In the genomic region with DNA sequence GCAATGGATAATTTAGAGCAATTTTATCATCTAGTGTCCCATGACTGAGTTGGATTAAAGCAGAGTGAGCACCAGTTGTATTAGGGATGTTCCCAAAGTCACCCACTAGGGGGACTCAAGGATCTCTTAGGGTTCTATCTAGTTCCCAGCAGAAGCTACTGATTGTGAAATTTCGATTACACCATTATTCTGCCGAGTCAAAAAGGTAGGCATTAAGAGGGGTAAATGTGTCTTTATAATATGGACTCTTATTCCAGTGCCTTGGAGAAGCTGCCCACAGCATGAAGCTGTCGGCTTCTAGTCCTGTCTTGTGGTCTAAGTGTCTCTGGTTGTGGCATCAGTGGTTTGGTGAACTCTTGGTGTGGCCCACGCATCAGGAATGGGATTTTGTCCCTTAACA, we compare ENCODE assay signal across 8 cellular contexts. TPM values are rescaled to one million over a fixed set of nuclear protein-coding genes. Genes with fewer than 3 reads are reported as not detected.
A peak's percentile ranks its signal among the peaks of the same experiment; 100 is the strongest.
DNase-seq lines count a peak whose midpoint lies in the region; ATAC-seq, FAIRE-seq and TF ChIP-seq lines count a peak whose summit lies in the region.

No MANE protein-coding gene starts in this region.

- TF ChIP-seq CTCF in DND-41 (IDR thresholded peaks at IDR 0.05; ENCODE audit: borderline replicate concordance, extremely low read depth, low read length, poor library complexity, severe bottlenecking), result peak; percentile 83
- peak; percentile 78 to 85 (median 79) for TF ChIP-seq CTCF in GM12878 (IDR thresholded peaks at IDR 0.05 in 2 of 3, conservative IDR thresholded peaks at IDR 0.05 in 1 of 3; ENCODE audit: control insufficient read depth in 2 of 3, extremely low read depth in 1 of 3, insufficient read depth in 1 of 3, low read depth in 3 of 3, low read length in 3 of 3)
- TF ChIP-seq CTCF in smooth muscle cell (IDR thresholded peaks at IDR 0.05; ENCODE audit: borderline replicate concordance, insufficient read depth, poor library complexity, severe bottlenecking), result peak; percentile 83

- H3K4me1 ChIP-seq in DND-41 (ENCODE audit: insufficient read depth, low read length) (no peaks in the 10 kb centered on the region), GM12878 (ENCODE audit: control insufficient read depth, insufficient read depth, low read length) (no peaks in the 10 kb centered on the region), smooth muscle cell (ENCODE audit: low read depth) (no peaks in the 10 kb centered on the region)

- H3K36me3 ChIP-seq in DND-41 (ENCODE audit: insufficient read depth, low read length), result no peaks in the 10 kb centered on the region
- H3K36me3 ChIP-seq in GM12878 (ENCODE audit: control insufficient read depth in 2 of 2, insufficient read depth in 2 of 2, low read length in 1 of 2), result no peaks in the 10 kb centered on the region
- no peaks in the 10 kb centered on the region for H3K36me3 ChIP-seq in smooth muscle cell (ENCODE audit: low read depth)

- no peaks in the 10 kb centered on the region for H3F3A ChIP-seq in smooth muscle cell (ENCODE audit: low read depth)

- in situ Hi-C loops in GM12878 (cut with MboI), result loop anchor here (5.0 kb wide), 1 partner anchor 101 kb away; no protein-coding TSS in a partner anchor

- H3K79me2 ChIP-seq in DND-41 (ENCODE audit: insufficient read depth, low read length) (no peaks in the 10 kb centered on the region), GM12878 (ENCODE audit: control insufficient read depth, insufficient read depth, low read length) (no peaks in the 10 kb centered on the region), smooth muscle cell (ENCODE audit: low read depth) (peaks cover 7% of the 10 kb centered on the region)

- DNase-seq in DND-41 (peak; percentile 49), NOMO-1 treated with DMSO at 0.1 percent for 48 hours (lab: John Stamatoyannopoulos, UW; ENCODE audit: unreplicated experiment) (peak; percentile 84), GM12878 (ENCODE audit: low read depth, low spot score) (peak; percentile 30), iPS DF 19.7 (ENCODE audit: low read depth, low spot score) (peak; percentile 35), smooth muscle cell (lab: John Stamatoyannopoulos, UW; ENCODE audit: unreplicated experiment) (no peak)

- no peaks in the 10 kb centered on the region for H3K9me3 ChIP-seq in DND-41 (ENCODE audit: insufficient read depth, low read length, severe bottlenecking)
- H3K9me3 ChIP-seq in GM12878 (replicated peaks; ENCODE audit: control insufficient read depth, insufficient read depth, low read length), result no peaks in the 10 kb centered on the region
- H3K9me3 ChIP-seq in smooth muscle cell (replicated peaks; ENCODE audit: low read depth), result no peaks in the 10 kb centered on the region

- CTCF ChIA-PET in GM12878 (lab: Yijun Ruan, JAX), result interaction anchor here (0.7 to 6.1 kb wide), 31 partner anchors 9 to 301 kb away, joined by 3 to 81 read pairs (median 4); a partner anchor contains a TSS

- intact Hi-C loops in GM12878 (cut with micrococcal nuclease; ENCODE audit: unreplicated experiment), result loop anchor here (1.0 to 2.0 kb wide), 3 partner anchors 43 to 134 kb away; no protein-coding TSS in a partner anchor

- H4K20me1 ChIP-seq in DND-41 (ENCODE audit: insufficient read depth, low read length) (peaks cover 9% of the 10 kb centered on the region; the same call in 1 of the 2 replicates), GM12878 (ENCODE audit: control insufficient read depth, insufficient read depth) (no peaks in the 10 kb centered on the region), smooth muscle cell (ENCODE audit: low read depth) (peaks cover 73% of the 10 kb centered on the region)

- TF ChIP-seq POLR2A in GM12878 (IDR thresholded peaks at IDR 0.05; ENCODE audit: low read depth, low read length), result no peak

- H3K4me2 ChIP-seq in DND-41 (ENCODE audit: insufficient read depth, low read length), result no peak overlapping the region
- 0 out of 2 replicates have a peak overlapping the region, but pooled peaks have one; percentile 2 for H3K4me2 ChIP-seq in GM12878 (ENCODE audit: control insufficient read depth, insufficient read depth)
- H3K4me2 ChIP-seq in smooth muscle cell, result no peak overlapping the region

- ATAC-seq in DND-41 (ENCODE audit: insufficient read depth, low read depth), result peak; percentile 92
- ATAC-seq in HG03159 (IDR thresholded peaks at IDR 0.05; ENCODE audit: unreplicated experiment), result peak; percentile 84
- ATAC-seq in GM12878, result peak; percentile 100
- ATAC-seq in HG02852 (IDR thresholded peaks at IDR 0.05; ENCODE audit: unreplicated experiment), result no peak

- no peak for TF ChIP-seq EP300 in GM12878 (IDR thresholded peaks at IDR 0.05; ENCODE audit: borderline replicate concordance in 1 of 2, control insufficient read depth in 1 of 2, low read depth in 2 of 2, low read length in 2 of 2)

- RAD21 ChIA-PET in GM12878 (lab: Charles Lee; ENCODE audit: unreplicated experiment), result interaction anchor here (0.7 to 4.0 kb wide), 15 partner anchors 9 to 135 kb away, joined by 3 to 19 read pairs (median 5); a partner anchor contains a TSS

- SMC1A ChIA-PET in GM12878 (lab: Charles Lee; ENCODE audit: uncharacterized antibody, unreplicated experiment), result interaction anchor here (0.7 to 2.8 kb wide), 26 partner anchors 8 to 534 kb away, joined by 3 to 35 read pairs (median 5); a partner anchor contains a TSS

- WGBS in GM12878 (ENCODE audit: insufficient coverage, insufficient replicate concordance, low lambda C conversion rate, missing lambda C conversion rate), result 14% methylated on average over 4 of the region's 4 CpGs
- WGBS in smooth muscle cell (ENCODE audit: low lambda C conversion rate), result 67% methylated on average over 4 of the region's 4 CpGs

- H3K27me3 ChIP-seq in DND-41 (ENCODE audit: insufficient read depth, low read length, poor library complexity), result no peaks in the 10 kb centered on the region
- no peaks in the 10 kb centered on the region for H3K27me3 ChIP-seq in GM12878 (replicated peaks in 1 of 2; ENCODE audit: control insufficient read depth in 2 of 2, insufficient read depth in 2 of 2, low read length in 1 of 2)
- H3K27me3 ChIP-seq in smooth muscle cell (ENCODE audit: low read depth), result no peaks in the 10 kb centered on the region

- H3K4me3 ChIP-seq in DND-41 (ENCODE audit: low read depth in 1 of 2, low read length in 2 of 2) (no peak overlapping the region), GM12878 (no peak overlapping the region), smooth muscle cell (no peak overlapping the region)

- POLR2A ChIA-PET in GM12878 (lab: Charles Lee), result interaction anchor here (0.8 kb wide), 1 partner anchor 95 kb away, joined by 3 read pairs; a partner anchor contains a TSS

- H3K27ac ChIP-seq in DND-41 (ENCODE audit: low read length), result no peak overlapping the region
- H3K27ac ChIP-seq in GM12878 (ENCODE audit: control insufficient read depth, insufficient read depth), result no peak overlapping the region
- no peak overlapping the region for H3K27ac ChIP-seq in smooth muscle cell (ENCODE audit: low read depth)

- peak; percentile 99 for TF ChIP-seq RAD21 in GM12878 (IDR thresholded peaks at IDR 0.05; ENCODE audit: insufficient read depth, low read depth, low read length)

- H2AFZ ChIP-seq in DND-41 (ENCODE audit: low read depth, low read length) (no peak overlapping the region), GM12878 (ENCODE audit: control insufficient read depth, low read depth, low read length) (peak overlapping the region; percentile 49), smooth muscle cell (ENCODE audit: low read depth) (no peak overlapping the region)

- BruUV-seq in GM12878 (replicated peaks; lab: Mats Ljungman, UMichigan), result no TSS peak

- FAIRE-seq in A204.1 (lab: Jason Lieb, UNC) (peak; percentile 92), GM12878 (lab: Jason Lieb, UNC) (peak; percentile 96)

- H3K9ac ChIP-seq in DND-41 (ENCODE audit: low read depth, low read length) (no peak overlapping the region), GM12878 (ENCODE audit: control insufficient read depth, insufficient read depth, low read length) (no peak overlapping the region), smooth muscle cell (ENCODE audit: low read depth) (no peak overlapping the region)

TF ChIP-seq in GM12878, 131 proteins besides CTCF, POLR2A, EP300 and RAD21 (continues in another document):
- TF ChIP-seq SMC3 (IDR thresholded peaks at IDR 0.05; ENCODE audit: borderline replicate concordance, low read length), result peak; percentile 93
- TF ChIP-seq RUNX3 (IDR thresholded peaks at IDR 0.05; ENCODE audit: low read length), result peak; percentile 34
- TF ChIP-seq, protein P1, sequence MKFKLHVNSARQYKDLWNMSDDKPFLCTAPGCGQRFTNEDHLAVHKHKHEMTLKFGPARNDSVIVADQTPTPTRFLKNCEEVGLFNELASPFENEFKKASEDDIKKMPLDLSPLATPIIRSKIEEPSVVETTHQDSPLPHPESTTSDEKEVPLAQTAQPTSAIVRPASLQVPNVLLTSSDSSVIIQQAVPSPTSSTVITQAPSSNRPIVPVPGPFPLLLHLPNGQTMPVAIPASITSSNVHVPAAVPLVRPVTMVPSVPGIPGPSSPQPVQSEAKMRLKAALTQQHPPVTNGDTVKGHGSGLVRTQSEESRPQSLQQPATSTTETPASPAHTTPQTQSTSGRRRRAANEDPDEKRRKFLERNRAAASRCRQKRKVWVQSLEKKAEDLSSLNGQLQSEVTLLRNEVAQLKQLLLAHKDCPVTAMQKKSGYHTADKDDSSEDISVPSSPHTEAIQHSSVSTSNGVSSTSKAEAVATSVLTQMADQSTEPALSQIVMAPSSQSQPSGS (IDR thresholded peaks at IDR 0.05; ENCODE audit: low read length), result no peak
- no peak for TF ChIP-seq ZNF622 (IDR thresholded peaks at IDR 0.05)
- peak; percentile 54; the same call in 1 of the 2 replicates for TF ChIP-seq YY1 (IDR thresholded peaks at IDR 0.05; ENCODE audit: low read depth, low read length)

RNA-seq across cellular contexts. Expression of a gene that starts 53.3 kb away (rescaled TPM):
- 15.5 and 31.9 TPM in 2 replicates for total RNA-seq in GM12878 (2013; cell fraction: nucleolus; rRNA removed)
- total RNA-seq in GM12878 (2014; rRNA removed) (0.51 and 0.76 TPM in 2 replicates), GM12878 (2014; rRNA removed; fragmentation: Illumina TruSeq; extraction: Trizol) (0.41 and 1.1 TPM in 2 replicates), GM12878 (2021) (0.85 and 2.2 TPM in 2 replicates), smooth muscle cell (13.0 and 28.5 TPM in 2 replicates)
- polyA plus RNA-seq in GM12878 (2011; ENCODE audit: low read depth), result 0.96 TPM
- polyA plus RNA-seq in GM12878 (2011; rRNA removed) (0.37 and 0.39 TPM in 2 replicates), GM12878 (2014; fragmentation: Illumina TruSeq; extraction: Trizol) (0.06 and 0.40 TPM in 2 replicates), GM12878 (2014; fragmentation: Nextera tagmentation; extraction: Ambion mirVana) (under 1 TPM; 0.02 to 0.07 TPM), GM12878 (2014; rRNA removed) (0.28 and 0.96 TPM in 2 replicates), GM12878 (2016; fragmentation: Nextera tagmentation; extraction: Ambion mirVana) (1 to 10 TPM in 1 of 2 experiments, under 1 TPM in 1; 0.99 to 1.2 TPM), smooth muscle cell (20.5 and 38.7 TPM in 2 replicates)
- polyA plus RNA-seq in GM12878 (2011; cell fraction: cytosol; rRNA removed), result 0.13 and 0.90 TPM in 2 replicates
- polyA plus RNA-seq in GM12878 (2011; cell fraction: nucleus; rRNA removed), result 2.2 and 2.7 TPM in 2 replicates
- polyA plus RNA-seq in GM12878 (2012), result 2.4 and 2.6 TPM in 2 replicates
- 0.22 and 0.98 TPM in 2 replicates for polyA minus RNA-seq in GM12878 (2011; rRNA and poly(A)+ RNA removed)
- 0.53 TPM in 1 of 2 replicates, not detected in the other for polyA minus RNA-seq in GM12878 (2011; cell fraction: cytosol; rRNA and poly(A)+ RNA removed)
- polyA minus RNA-seq in GM12878 (2011; cell fraction: nucleus; rRNA and poly(A)+ RNA removed), result 1.7 and 1.8 TPM in 2 replicates
